In the genomic region with DNA sequence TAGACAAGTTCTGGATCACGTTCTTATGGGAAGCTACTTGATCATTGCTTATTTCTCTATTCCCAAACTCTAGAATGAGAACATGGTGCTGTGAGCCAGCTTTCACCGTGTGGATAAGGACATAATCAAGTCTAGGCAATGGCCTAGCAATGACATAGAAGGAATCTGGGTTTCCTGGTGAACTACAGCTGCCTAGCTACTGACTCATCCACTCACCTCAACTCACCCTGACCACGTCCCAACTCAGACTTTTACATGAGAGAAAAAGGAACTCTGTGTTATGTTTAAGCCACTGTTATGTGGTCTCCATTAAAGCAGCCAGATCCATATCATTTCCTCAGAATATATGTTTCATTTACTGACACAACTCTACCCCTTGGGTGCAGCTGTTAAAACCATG, we compare ENCODE assay signal across 1 cellular context.
TF ChIP-seq lines count a peak whose summit lies in the region.

No MANE protein-coding gene starts in this region.

TF ChIP-seq in HCT116, 20 proteins besides CTCF, POLR2A, EP300 and RAD21 (continued from another document):
- peak; percentile 21; the same call in 1 of the 2 replicates for TF ChIP-seq POLR2AphosphoS5 (IDR thresholded peaks at IDR 0.05; ENCODE audit: low read depth, low read length)
